Comparison of ENCODE assay signal across 8 cellular contexts in the genomic region with DNA sequence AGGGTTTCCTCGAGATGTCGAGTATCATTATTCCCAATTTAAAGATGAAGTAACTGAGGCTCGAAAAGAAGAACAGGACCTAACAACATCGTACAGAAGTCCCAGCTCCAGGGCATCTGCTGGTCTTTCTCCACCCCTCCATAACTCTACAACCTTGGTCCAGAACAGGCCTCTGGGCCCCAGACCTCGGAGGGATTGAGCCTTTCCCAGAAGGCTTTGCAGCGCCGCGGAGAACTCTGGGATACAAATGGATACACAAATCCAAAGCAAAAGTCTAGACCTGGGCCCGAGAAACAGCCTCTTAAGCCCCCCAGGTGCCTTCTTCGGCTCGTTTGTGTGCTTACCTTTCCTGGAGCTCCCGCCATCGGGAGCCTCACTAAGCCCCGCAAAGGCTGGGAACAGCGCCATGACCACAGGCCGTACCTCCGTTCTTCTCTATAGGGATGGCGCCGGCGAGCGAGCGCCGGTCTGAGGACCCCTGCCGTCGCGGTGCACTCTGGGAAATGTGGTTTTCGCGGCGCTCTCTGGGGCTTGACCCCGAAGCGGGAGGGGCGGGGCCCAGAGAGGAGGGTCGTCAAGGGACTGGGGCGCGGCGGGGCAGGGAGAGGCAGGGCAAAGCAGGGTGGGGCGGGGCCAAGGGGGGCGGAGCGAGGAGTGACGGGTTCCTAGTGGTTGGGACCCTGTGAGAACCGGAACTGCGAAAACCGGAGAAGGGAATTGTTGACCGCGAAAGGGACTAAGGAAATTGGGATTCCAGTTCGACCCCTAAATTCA. TPM values are rescaled to one million over a fixed set of nuclear protein-coding genes. Genes with fewer than 3 reads are reported as not detected.
DNase-seq lines count a peak whose midpoint lies in the region; ATAC-seq and TF ChIP-seq lines count a peak whose summit lies in the region.

A gene with protein sequence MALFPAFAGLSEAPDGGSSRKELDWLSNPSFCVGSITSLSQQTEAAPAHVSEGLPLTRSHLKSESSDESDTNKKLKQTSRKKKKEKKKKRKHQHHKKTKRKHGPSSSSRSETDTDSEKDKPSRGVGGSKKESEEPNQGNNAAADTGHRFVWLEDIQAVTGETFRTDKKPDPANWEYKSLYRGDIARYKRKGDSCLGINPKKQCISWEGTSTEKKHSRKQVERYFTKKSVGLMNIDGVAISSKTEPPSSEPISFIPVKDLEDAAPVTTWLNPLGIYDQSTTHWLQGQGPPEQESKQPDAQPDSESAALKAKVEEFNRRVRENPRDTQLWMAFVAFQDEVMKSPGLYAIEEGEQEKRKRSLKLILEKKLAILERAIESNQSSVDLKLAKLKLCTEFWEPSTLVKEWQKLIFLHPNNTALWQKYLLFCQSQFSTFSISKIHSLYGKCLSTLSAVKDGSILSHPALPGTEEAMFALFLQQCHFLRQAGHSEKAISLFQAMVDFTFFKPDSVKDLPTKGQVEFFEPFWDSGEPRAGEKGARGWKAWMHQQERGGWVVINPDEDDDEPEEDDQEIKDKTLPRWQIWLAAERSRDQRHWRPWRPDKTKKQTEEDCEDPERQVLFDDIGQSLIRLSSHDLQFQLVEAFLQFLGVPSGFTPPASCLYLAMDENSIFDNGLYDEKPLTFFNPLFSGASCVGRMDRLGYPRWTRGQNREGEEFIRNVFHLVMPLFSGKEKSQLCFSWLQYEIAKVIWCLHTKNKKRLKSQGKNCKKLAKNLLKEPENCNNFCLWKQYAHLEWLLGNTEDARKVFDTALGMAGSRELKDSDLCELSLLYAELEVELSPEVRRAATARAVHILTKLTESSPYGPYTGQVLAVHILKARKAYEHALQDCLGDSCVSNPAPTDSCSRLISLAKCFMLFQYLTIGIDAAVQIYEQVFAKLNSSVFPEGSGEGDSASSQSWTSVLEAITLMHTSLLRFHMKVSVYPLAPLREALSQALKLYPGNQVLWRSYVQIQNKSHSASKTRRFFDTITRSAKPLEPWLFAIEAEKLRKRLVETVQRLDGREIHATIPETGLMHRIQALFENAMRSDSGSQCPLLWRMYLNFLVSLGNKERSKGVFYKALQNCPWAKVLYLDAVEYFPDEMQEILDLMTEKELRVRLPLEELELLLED (minus strand): TSS at position 445 of the 774 bp plus-strand sequence. CDS start 37 bp downstream, at position 408.

- H3K4me3 ChIP-seq in PC-9 (peak within 1 kb of the TSS; percentile 65), epithelial cell of proximal tubule (ENCODE audit: low read depth, low read length) (peak within 1 kb of the TSS; percentile 83)

- H3K27ac ChIP-seq in PC-9, result peak within 1 kb of the TSS; percentile 70

- no peak for TF ChIP-seq CTCF in PC-9 (conservative IDR thresholded peaks at IDR 0.05)
- no peak for TF ChIP-seq CTCF in epithelial cell of proximal tubule (conservative IDR thresholded peaks at IDR 0.05; ENCODE audit: low read depth, low read length)

- peak; percentile 80 for DNase-seq in DMS53 treated with DMSO at 0.1 percent for 48 hours (lab: John Stamatoyannopoulos, UW; ENCODE audit: unreplicated experiment)
- DNase-seq in KBM-7, result peak; percentile 95
- DNase-seq in PC-9, result peak; percentile 84 to 86
- peak; percentile 98 for DNase-seq in activated T-cell treated with anti-CD3 and anti-CD28 coated beads for 48 hours (ENCODE audit: low read depth)
- peak; percentile 48 for DNase-seq in epithelial cell of proximal tubule (ENCODE audit: low read depth)
- DNase-seq in mucosa of gallbladder (ENCODE audit: low spot score), result peak; percentile 98
- DNase-seq in stimulated activated CD8-positive, alpha-beta memory T cell treated with anti-CD3 and anti-CD28 coated beads, Interleukin-4, amount 100 ng/mL, for 24 hours (ENCODE audit: low read depth), result peak; percentile 99

- H3K9me2 ChIP-seq in PC-9 (ENCODE audit: insufficient read depth), result no peaks in the 10 kb centered on the region

- H2AFZ ChIP-seq in PC-9, result peak within 1 kb of the TSS; percentile 90

- H3K4me2 ChIP-seq in PC-9, result peak within 1 kb of the TSS; percentile 92

- ATAC-seq in GM21723 (IDR thresholded peaks at IDR 0.05; ENCODE audit: unreplicated experiment), result peak; percentile 95

- in situ Hi-C loops in KBM-7 (cut with MboI; ENCODE audit: low pct_unique_long_range_greater_than_20kb, low sequenced_read_pairs), result no loop called here

- H3K9me3 ChIP-seq in PC-9 (ENCODE audit: insufficient read depth, low read depth), result no peaks in the 10 kb centered on the region

- BruUV-seq in PC-9 (replicated peaks; lab: Mats Ljungman, UMichigan), result no TSS peak

- CTCF ChIA-PET in PC-9 (lab: Charles Lee), result no interaction called here

- no peaks in the 10 kb centered on the region for H3K27me3 ChIP-seq in PC-9 (ENCODE audit: insufficient read depth, low read depth)

- H3F3A ChIP-seq in PC-9 (ENCODE audit: insufficient read depth, low read depth), result 0 out of 2 replicates have a peak, but pooled peaks cover 4% of the 10 kb centered on the region

- intact Hi-C loops in PC-9 (cut with micrococcal nuclease; ENCODE audit: unreplicated experiment), result loop anchor here (5.0 kb wide), 2 partner anchors 51 to 66 kb away; a partner anchor contains a TSS

- H3K79me2 ChIP-seq in PC-9 (ENCODE audit: low read depth), result peaks cover 39% of the 10 kb centered on the region

- no peaks in the 10 kb centered on the region for H3K36me3 ChIP-seq in PC-9 (ENCODE audit: low read depth)

- H3K4me1 ChIP-seq in PC-9 (replicated peaks; ENCODE audit: insufficient read depth), result peaks cover 7% of the 10 kb centered on the region

- POLR2A ChIA-PET in PC-9 (lab: Charles Lee; ENCODE audit: unreplicated experiment), result no interaction called here

- H4K20me1 ChIP-seq in PC-9 (ENCODE audit: insufficient read depth), result no peaks in the 10 kb centered on the region

RNA-seq across cellular contexts. Expression of the gene that starts here (rescaled TPM):
- total RNA-seq in PC-9 (2021), result 6.5 and 10.1 TPM in 2 replicates
- 8.5 and 16.5 TPM in 2 replicates for total RNA-seq in epithelial cell of proximal tubule
- 32.5 TPM for total RNA-seq in mucosa of gallbladder

Comparison
In these comparisons a context has a peak if more than half of its experiments do, and no peak if none do; other contexts are left out.
1. Peak in every context shown above with its lines: DNase-seq, ATAC-seq, H3K4me3 ChIP-seq and H3K27ac ChIP-seq.
2. DNase-seq: peak in every context shown above with its lines; median percentile 99 in stimulated activated CD8-positive, alpha-beta memory T cell treated with anti-CD3 and anti-CD28 coated beads, Interleukin-4, amount 100 ng/mL, for 24 hours; 98 in activated T-cell treated with anti-CD3 and anti-CD28 coated beads for 48 hours; 98 in mucosa of gallbladder; 95 in KBM-7; 85 in PC-9; 80 in DMS53 treated with DMSO at 0.1 percent for 48 hours; 48 in epithelial cell of proximal tubule.